In genomic region chr6:168264593-168265335, GRCh38 we compare ENCODE assay signal across 1 cellular context.
TF ChIP-seq lines count a peak whose summit lies in the region.

No MANE protein-coding gene starts in this region.

TF ChIP-seq in HepG2, 621 proteins besides CTCF, POLR2A, EP300 and RAD21 (continued from another document and continues in another):
- TF ChIP-seq ZNF687 (CRISPR knock-in tag; IDR thresholded peaks at IDR 0.05), result peak; percentile 54
- TF ChIP-seq ZNF598 (CRISPR knock-in tag; IDR thresholded peaks at IDR 0.05; ENCODE audit: borderline replicate concordance), result 0 out of 2 replicates have a peak, but pooled peaks have one; percentile 21
- TF ChIP-seq RFXANK (CRISPR knock-in tag; IDR thresholded peaks at IDR 0.05), result 0 out of 2 replicates have a peak, but pooled peaks have one; percentile 18
- no peak for TF ChIP-seq TMF1 (CRISPR knock-in tag; IDR thresholded peaks at IDR 0.05; ENCODE audit: low read depth)
- TF ChIP-seq ZNF619 (CRISPR knock-in tag; IDR thresholded peaks at IDR 0.05), result peak; percentile 62; the same call in 1 of the 2 replicates
- peak in 1 of 2 experiments; percentile 14; a peak in 1 of 4 replicates for TF ChIP-seq HMGXB4 (CRISPR knock-in tag; IDR thresholded peaks at IDR 0.05; ENCODE audit: borderline replicate concordance in 1 of 2, low read depth in 1 of 2)
- no peak for TF ChIP-seq POLR2AphosphoS2 (IDR thresholded peaks at IDR 0.05; ENCODE audit: low read depth, low read length)
- TF ChIP-seq ZNF605 (CRISPR knock-in tag; IDR thresholded peaks at IDR 0.05), result peak; percentile 70; the same call in 1 of the 2 replicates
- TF ChIP-seq ZBTB25 (CRISPR knock-in tag; IDR thresholded peaks at IDR 0.05), result peak; percentile 55; the same call in 1 of the 2 replicates
- TF ChIP-seq ZSCAN30 (CRISPR knock-in tag; IDR thresholded peaks at IDR 0.05), result no peak
- 0 out of 2 replicates have a peak, but pooled peaks have one; percentile 44 for TF ChIP-seq FOSL2 (CRISPR knock-in tag; IDR thresholded peaks at IDR 0.05)
- TF ChIP-seq U2AF2 (IDR thresholded peaks at IDR 0.05; ENCODE audit: low read depth, low read length), result no peak
- TF ChIP-seq MLLT10 (CRISPR knock-in tag; IDR thresholded peaks at IDR 0.05), result no peak
- TF ChIP-seq PATZ1 (CRISPR knock-in tag; IDR thresholded peaks at IDR 0.05), result peak; percentile 60
- TF ChIP-seq MLXIP (CRISPR knock-in tag; IDR thresholded peaks at IDR 0.05; ENCODE audit: borderline replicate concordance), result peak; percentile 69; the same call in 1 of the 2 replicates
- peak; percentile 14; the same call in 1 of the 2 replicates for TF ChIP-seq AHDC1 (CRISPR knock-in tag; IDR thresholded peaks at IDR 0.05; ENCODE audit: borderline replicate concordance)
- 0 out of 2 replicates have a peak, but pooled peaks have one; percentile 10 for TF ChIP-seq DRAP1 (CRISPR knock-in tag; IDR thresholded peaks at IDR 0.05)
- TF ChIP-seq SATB2 (CRISPR knock-in tag; IDR thresholded peaks at IDR 0.05), result no peak
- no peak for TF ChIP-seq LBX2 (CRISPR knock-in tag; IDR thresholded peaks at IDR 0.05; ENCODE audit: borderline replicate concordance)
- peak; percentile 81 for TF ChIP-seq DMAP1 (CRISPR knock-in tag; IDR thresholded peaks at IDR 0.05)
- peak; percentile 49; the same call in 1 of the 2 replicates for TF ChIP-seq ZNF788 (CRISPR knock-in tag; IDR thresholded peaks at IDR 0.05; ENCODE audit: borderline replicate concordance)
- peak; percentile 82 for TF ChIP-seq GATA4 (IDR thresholded peaks at IDR 0.05; ENCODE audit: borderline replicate concordance, low read depth)
- no peak for TF ChIP-seq AFF4 (CRISPR knock-in tag; IDR thresholded peaks at IDR 0.05)
- no peak for TF ChIP-seq ZFP36L2 (CRISPR knock-in tag; IDR thresholded peaks at IDR 0.05)
- TF ChIP-seq ZNF513 (CRISPR knock-in tag; conservative IDR thresholded peaks at IDR 0.05), result no peak
- TF ChIP-seq CEBPB (IDR thresholded peaks at IDR 0.05; ENCODE audit: borderline replicate concordance, low read depth, low read length), result peak; percentile 78
- no peak for TF ChIP-seq SOX6 (IDR thresholded peaks at IDR 0.05)
- TF ChIP-seq SOX6 (CRISPR knock-in tag; IDR thresholded peaks at IDR 0.05), result peak; percentile 85
